ENCODE assay signal across 22 cellular contexts in genomic region chr6:53724501-53724900, GRCh38. TPM values are rescaled to one million over a fixed set of nuclear protein-coding genes. Genes with fewer than 3 reads are reported as not detected.
A peak's percentile ranks its signal among the peaks of the same experiment; 100 is the strongest.
DNase-seq lines count a peak whose midpoint lies in the region; ATAC-seq, FAIRE-seq and TF ChIP-seq lines count a peak whose summit lies in the region.
"Had no signal": no experiment of that assay in that cellular context is flagged by ENCODE, and none has a peak within 500 bp of the region (broad histone marks: within the 10 kb centered on the region; RNA-seq: fewer than 3 reads in every experiment).

No MANE protein-coding gene starts in this region.

- H3K27ac Mint-ChIP-seq in GM23338: no peak overlapping the region
- H3K27ac Mint-ChIP-seq: CD14-positive monocyte had no signal

- H3K27ac ChIP-seq in GM23338 (ENCODE audit: low read depth): no peak overlapping the region
- peak overlapping the region; percentile 69 for H3K27ac ChIP-seq in VCaP
- H3K27ac ChIP-seq in kidney (ENCODE audit: low read depth in 2 of 2, low read length in 2 of 2): no peak overlapping the region
- H3K27ac ChIP-seq: RWPE1 had no signal

- H3K79me2 ChIP-seq in GM23338 (replicated peaks; ENCODE audit: insufficient read depth): no peaks in the 10 kb centered on the region

- H3K9ac ChIP-seq in kidney (ENCODE audit: low read length in 2 of 2): no peak overlapping the region

- peak; percentile 17; the same call in 2 of the 3 replicates for ATAC-seq in GM23338
- ATAC-seq in left colon: peak; percentile 38
- ATAC-seq: HCT116 had no signal

- H4K20me1 ChIP-seq in GM23338 (replicated peaks; ENCODE audit: insufficient read depth): no peaks in the 10 kb centered on the region

- H3K36me3 ChIP-seq in GM23338 (ENCODE audit: insufficient read depth) (no peaks in the 10 kb centered on the region), kidney (ENCODE audit: control insufficient read depth in 1 of 2, insufficient read depth in 2 of 2, low read length in 2 of 2) (no peaks in the 10 kb centered on the region)

- H3K27me3 ChIP-seq in GM23338 (ENCODE audit: insufficient read depth): no peaks in the 10 kb centered on the region

- H3K27me3 Mint-ChIP-seq in GM23338 (ENCODE audit: insufficient read depth, low read depth, poor library complexity): peaks cover 9% of the 10 kb centered on the region

- no peaks in the 10 kb centered on the region; the same call in 2 of the 3 replicates for H3K9me3 Mint-ChIP-seq in GM23338
- H3K9me3 Mint-ChIP-seq: CD14-positive monocyte, IgD-negative memory B cell had no signal

- H3K4me3 ChIP-seq in GM23338 (no peak overlapping the region), kidney (ENCODE audit: low read length in 2 of 2) (no peak overlapping the region)

- FAIRE-seq in kidney (lab: Jason Lieb, UNC): no peak
- FAIRE-seq: HTR-8/SVneo had no signal

- peak overlapping the region; percentile 91; the same call in 1 of the 2 replicates for H2AFZ ChIP-seq in GM23338

- H3F3A ChIP-seq in GM23338 (replicated peaks; ENCODE audit: low read depth): no peaks in the 10 kb centered on the region

- H3K4me2 ChIP-seq in GM23338: peak overlapping the region; percentile 61

- DNase-seq in NCI-H146 (lab: John Stamatoyannopoulos, UW): peak; percentile 24
- DNase-seq in NCI-H146 treated with DMSO at 0.1 percent for 48 hours (lab: John Stamatoyannopoulos, UW; ENCODE audit: unreplicated experiment): no peak
- DNase-seq in GM23338 (ENCODE audit: low spot score): peak; percentile 38
- DNase-seq in left colon: no peak
- no peak for DNase-seq in SIG-M5 treated with dmso at 0.1 percent for 504 hours (lab: John Stamatoyannopoulos, UW; ENCODE audit: unreplicated experiment)
- DNase-seq in RPMI8226: no peak
- no peak for DNase-seq in kidney
- DNase-seq: 8988T, DMS153, GDM1, Karpas-422, NCI-H1417 treated with DMSO at 0.1 percent for 48 hours, NCI-H2081, NCI-H226, OCI-M1, SIG-M5 had no signal

- no peak for TF ChIP-seq CTCF in GM23338 (conservative IDR thresholded peaks at IDR 0.05; ENCODE audit: low read depth in 2 of 2)
- no peak for TF ChIP-seq CTCF in VCaP (conservative IDR thresholded peaks at IDR 0.05)
- TF ChIP-seq CTCF in kidney (IDR thresholded peaks at IDR 0.05; ENCODE audit: borderline replicate concordance, extremely low read depth, insufficient read depth): no peak

- no peaks in the 10 kb centered on the region for H3K9me2 ChIP-seq in GM23338 (ENCODE audit: insufficient read depth)

- peaks cover 31% of the 10 kb centered on the region for H3K4me1 Mint-ChIP-seq in GM23338

- no peaks in the 10 kb centered on the region for H3K36me3 Mint-ChIP-seq in GM23338 (ENCODE audit: low read depth)
- H3K36me3 Mint-ChIP-seq: CD14-positive monocyte had no signal

- H3K4me3 Mint-ChIP-seq in GM23338: no peak overlapping the region
- H3K4me3 Mint-ChIP-seq: CD14-positive monocyte, IgD-negative memory B cell had no signal

- intact Hi-C loops in left colon (cut with DNase I, micrococcal nuclease): no loop called here
- intact Hi-C loops in kidney (cut with DNase I): no loop called here

- H3K9me3 ChIP-seq in kidney (ENCODE audit: control insufficient read depth in 1 of 2, low read length in 2 of 2): no peaks in the 10 kb centered on the region

- peaks cover 18% of the 10 kb centered on the region for H3K4me1 ChIP-seq in GM23338 (ENCODE audit: insufficient read depth)
- peaks cover 0 to 2% of the 10 kb centered on the region in 2 donors for H3K4me1 ChIP-seq in kidney (ENCODE audit: control insufficient read depth in 1 of 2, insufficient read depth in 1 of 2, low read depth in 1 of 2, low read length in 2 of 2)

TF ChIP-seq in GM23338, 12 proteins besides CTCF, POLR2A, EP300 and RAD21:
- TF ChIP-seq NANOG (IDR thresholded peaks at IDR 0.05; ENCODE audit: borderline replicate concordance) (no peak), STAT1 (IDR thresholded peaks at IDR 0.05; ENCODE audit: unreplicated experiment) (no peak), ZNF331 (CRISPR knock-in tag; IDR thresholded peaks at IDR 0.05; ENCODE audit: low read depth) (no peak), EZH2 (IDR thresholded peaks at IDR 0.05; ENCODE audit: low read depth, unreplicated experiment) (no peak)
TF ChIP-seq in GM23338: peak in this region for 0.

RNA-seq across cellular contexts. Expression of gene KLHL31, which starts 58.9 kb away (rescaled TPM):
- 0.47 and 0.87 TPM in 2 replicates for total RNA-seq in GM23338 (2014; rRNA removed; shearing (Covaris generic))
- polyA plus RNA-seq in GM23338 (2016; fragmentation: Nextera tagmentation; extraction: Ambion mirVana) (0.37 and 0.57 TPM in 2 replicates), kidney (ENCODE audit: insufficient read depth, low read depth, low replicate concordance) (0.22 TPM)
- total RNA-seq in left colon (under 1 TPM; 0.21 to 0.39 TPM), kidney (0.25 TPM)
- polyA plus RNA-seq: CD14-positive monocyte had no signal

Comparison
In these comparisons a context has a peak if more than half of its experiments do, and no peak if none do; other contexts are left out.
1. DNase-seq: peak in NCI-H146 (single experiment) and GM23338 (single experiment); none in NCI-H146 treated with DMSO at 0.1 percent for 48 hours (single experiment), left colon (0 of 2), SIG-M5 treated with dmso at 0.1 percent for 504 hours (single experiment), RPMI8226 (single experiment) and kidney (single experiment).